ENCODE assay signal across 35 cellular contexts in the genomic region with DNA sequence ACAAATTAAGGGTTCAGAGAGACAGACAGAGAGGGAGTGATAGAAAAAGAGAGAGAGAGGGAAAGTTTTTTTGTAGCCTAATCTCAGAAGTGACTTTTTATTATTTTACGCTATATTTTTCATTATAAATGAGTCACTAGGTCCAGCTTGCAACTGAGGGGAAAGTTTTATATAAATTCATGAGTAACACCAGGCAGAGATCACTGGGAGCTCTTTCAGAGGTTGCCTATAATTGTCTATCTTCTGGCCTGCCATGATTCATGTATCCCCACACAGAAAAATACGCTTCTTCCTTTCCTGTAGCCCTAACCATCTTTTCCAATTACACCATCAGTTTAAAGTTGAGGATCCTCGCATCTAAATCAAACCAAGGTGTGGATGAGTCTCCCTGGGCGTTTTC.
"Had no signal": no experiment of that assay in that cellular context is flagged by ENCODE, and none has a peak within 500 bp of the region (broad histone marks: within the 10 kb centered on the region; RNA-seq: fewer than 3 reads in every experiment).

No MANE protein-coding gene starts in this region.

- H3K4me3 ChIP-seq: adrenal gland, ascending aorta, cardiac muscle cell, colonic mucosa, esophagus squamous epithelium, heart left ventricle, pancreas, psoas muscle, sigmoid colon, suprapubic skin, tibial artery, upper lobe of right lung had no signal

- ATAC-seq: activated CD8-positive, alpha-beta T cell treated with anti-CD3 and anti-CD28 coated beads, Interleukin-2, amount 10 ng/mL, durations not matched to agents 7 days and 5 days; foreskin keratinocyte; heart left ventricle; pancreas; psoas muscle; stimulated activated memory B cell treated with anti-CD40 and anti-IgM and Interleukin-4, amounts not matched to agents 10 μg/mL and 1 μg/mL and 100 μg/mL, for 72 hours; stimulated activated naive CD8-positive, alpha-beta T cell treated with anti-CD3 and anti-CD28 coated beads, Interleukin-15, amount 100 ng/mL, for 72 hours; T-helper 17 cell; upper lobe of right lung had no signal

- H3K9me3 Mint-ChIP-seq: brain, nephron progenitor cell had no signal

- H3K27ac Mint-ChIP-seq: activated B cell treated with CpG ODN at 0.5 μM for 24 hours; activated CD8-positive, alpha-beta T cell treated with anti-CD3 and anti-CD28 coated beads, Interleukin-2, amount 10 ng/mL, durations not matched to agents 7 days and 5 days; activated naive CD8-positive, alpha-beta T cell treated with anti-CD3 and anti-CD28 coated beads for 36 hours; brain; immature natural killer cell; mesothelial cell of epicardium; nephron progenitor cell; stimulated activated memory B cell treated with anti-CD40 and anti-IgM and Interleukin-4, amounts not matched to agents 10 μg/mL and 1 μg/mL and 100 μg/mL, for 72 hours; stimulated activated naive CD8-positive, alpha-beta T cell treated with anti-CD3 and anti-CD28 coated beads, Interleukin-15, amount 100 ng/mL, for 72 hours; T-helper 17 cell had no signal

- H3K4me3 Mint-ChIP-seq: activated B cell treated with CpG ODN at 0.5 μM for 24 hours; activated CD8-positive, alpha-beta T cell treated with anti-CD3 and anti-CD28 coated beads, Interleukin-2, amount 10 ng/mL, durations not matched to agents 7 days and 5 days; activated naive CD8-positive, alpha-beta T cell treated with anti-CD3 and anti-CD28 coated beads for 36 hours; brain; immature natural killer cell; mesothelial cell of epicardium; naive B cell; nephron progenitor cell; stimulated activated memory B cell treated with anti-CD40 and anti-IgM and Interleukin-4, amounts not matched to agents 10 μg/mL and 1 μg/mL and 100 μg/mL, for 72 hours; stimulated activated naive CD8-positive, alpha-beta T cell treated with anti-CD3 and anti-CD28 coated beads, Interleukin-15, amount 100 ng/mL, for 72 hours; T-helper 17 cell had no signal

- H3K27me3 Mint-ChIP-seq: activated B cell treated with CpG ODN at 0.5 μM for 24 hours; activated naive CD8-positive, alpha-beta T cell treated with anti-CD3 and anti-CD28 coated beads for 36 hours; naive B cell; stimulated activated memory B cell treated with anti-CD40 and anti-IgM and Interleukin-4, amounts not matched to agents 10 μg/mL and 1 μg/mL and 100 μg/mL, for 72 hours; stimulated activated naive CD8-positive, alpha-beta T cell treated with anti-CD3 and anti-CD28 coated beads, Interleukin-15, amount 100 ng/mL, for 72 hours; T-helper 17 cell had no signal

- DNase-seq: activated B cell treated with CpG ODN at 0.5 μM for 24 hours; activated CD8-positive, alpha-beta T cell treated with anti-CD3 and anti-CD28 coated beads, Interleukin-2, amount 10 ng/mL, durations not matched to agents 7 days and 5 days; activated effector memory CD4-positive, alpha-beta T cell treated with Interleukin-2 at 50 U/mL for 16 hours; activated naive CD4-positive, alpha-beta T cell treated with Interleukin-2 at 50 U/mL for 16 hours; activated naive CD8-positive, alpha-beta T cell treated with anti-CD3 and anti-CD28 coated beads for 36 hours; activated T-cell treated with anti-CD3 and anti-CD28 coated beads for 4 hours; adrenal gland; cerebellar nuclear complex; colonic mucosa; effector CD8-positive, alpha-beta T cell; esophagus squamous epithelium; foreskin keratinocyte; heart left ventricle; hypothalamus; immature natural killer cell; naive B cell; nephron progenitor cell; nucleus accumbens; pancreas; psoas muscle; sigmoid colon; small intestine; stimulated activated CD4-positive, alpha-beta T cell treated with anti-CD3 and anti-CD28 coated beads, Interleukin-4, amount 100 ng/mL, for 4 hours; stimulated activated CD8-positive, alpha-beta memory T cell treated with anti-CD3 and anti-CD28 coated beads, Interleukin-4, amount 100 ng/mL, for 48 hours; stimulated activated naive CD8-positive, alpha-beta T cell treated with anti-CD3 and anti-CD28 coated beads, Interleukin-15, amount 100 ng/mL, for 72 hours; T-helper 17 cell; T1000; tibial artery; upper lobe of right lung had no signal

- H3K4me1 Mint-ChIP-seq: activated B cell treated with CpG ODN at 0.5 μM for 24 hours; activated naive CD8-positive, alpha-beta T cell treated with anti-CD3 and anti-CD28 coated beads for 36 hours; brain; immature natural killer cell; mesothelial cell of epicardium; naive B cell; nephron progenitor cell; stimulated activated memory B cell treated with anti-CD40 and anti-IgM and Interleukin-4, amounts not matched to agents 10 μg/mL and 1 μg/mL and 100 μg/mL, for 72 hours; stimulated activated naive CD8-positive, alpha-beta T cell treated with anti-CD3 and anti-CD28 coated beads, Interleukin-15, amount 100 ng/mL, for 72 hours; T-helper 17 cell had no signal

- H3K36me3 Mint-ChIP-seq: activated naive CD8-positive, alpha-beta T cell treated with anti-CD3 and anti-CD28 coated beads for 36 hours; brain; mesothelial cell of epicardium; naive B cell; stimulated activated memory B cell treated with anti-CD40 and anti-IgM and Interleukin-4, amounts not matched to agents 10 μg/mL and 1 μg/mL and 100 μg/mL, for 72 hours had no signal
